ENCODE assay signal across 8 cellular contexts in the genomic region with DNA sequence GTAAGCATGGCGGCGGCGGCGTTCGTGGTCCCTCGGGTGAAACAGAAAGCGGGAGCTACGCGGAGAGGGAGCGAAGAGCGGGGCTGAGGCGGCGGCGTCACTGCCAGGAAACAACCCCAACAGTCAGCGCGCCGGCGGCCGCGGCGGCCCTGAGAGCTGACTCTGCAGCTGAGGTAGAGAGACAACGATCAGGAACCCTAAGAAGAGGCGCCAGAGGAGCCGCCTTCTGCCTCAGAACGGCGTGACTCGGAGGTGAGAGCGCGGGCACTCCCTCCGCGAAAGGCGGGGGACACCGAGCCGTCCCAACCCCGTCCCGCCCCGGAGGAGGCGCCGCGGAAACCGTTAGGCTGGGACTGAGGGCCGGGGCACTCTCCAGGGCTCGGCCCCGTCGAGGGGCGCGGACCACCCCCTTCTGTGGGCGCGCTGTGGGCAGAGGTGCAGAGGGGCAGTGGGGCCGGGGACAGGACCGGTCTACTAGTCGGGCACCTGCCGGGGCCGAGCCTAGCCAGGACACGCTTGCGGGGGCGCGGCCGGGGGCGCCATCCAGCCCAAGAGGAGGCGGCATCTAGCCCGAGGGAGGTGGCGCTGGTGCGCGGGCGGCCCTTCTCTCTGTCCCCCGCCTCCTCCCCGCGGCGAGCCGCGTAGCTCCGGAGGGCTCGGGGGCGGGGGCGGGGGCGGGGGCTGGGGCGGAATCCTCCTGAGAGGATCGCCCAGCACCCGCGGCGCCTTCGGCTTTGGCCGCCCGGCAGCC. TPM values are rescaled to one million over a fixed set of nuclear protein-coding genes. Genes with fewer than 3 reads are reported as not detected.
DNase-seq lines count a peak whose midpoint lies in the region; ATAC-seq and TF ChIP-seq lines count a peak whose summit lies in the region.

No MANE protein-coding gene starts in this region.

- peak overlapping the region; percentile 97 for H3K27ac Mint-ChIP-seq in neural crest cell (ENCODE audit: unreplicated experiment)
- H3K27ac Mint-ChIP-seq in stimulated activated naive CD8-positive, alpha-beta T cell treated with anti-CD3 and anti-CD28 coated beads, Interleukin-15, amount 100 ng/mL, for 72 hours = peak overlapping the region; percentile 97 to 99

- peaks cover 12% of the 10 kb centered on the region for H3K9me3 Mint-ChIP-seq in neural crest cell
- H3K9me3 Mint-ChIP-seq in stimulated activated naive CD8-positive, alpha-beta T cell treated with anti-CD3 and anti-CD28 coated beads, Interleukin-15, amount 100 ng/mL, for 72 hours = peaks cover 26 to 31% of the 10 kb centered on the region in 2 donors

- DNase-seq in EL (peak; percentile 88), GM23248 (peak; percentile 92), Karpas-422 (peak; percentile 82), RWPE2 (ENCODE audit: low spot score) (peak; percentile 75), fibroblast of the aortic adventitia (ENCODE audit: low read depth) (peak; percentile 75), neural crest cell (ENCODE audit: low read depth, low spot score) (peak; percentile 68)
- peak; percentile 75 for DNase-seq in activated effector memory CD4-positive, alpha-beta T cell treated with Interleukin-2 at 50 U/mL for 16 hours
- peak; percentile 89 to 91 for DNase-seq in stimulated activated naive CD8-positive, alpha-beta T cell treated with anti-CD3 and anti-CD28 coated beads, Interleukin-15, amount 100 ng/mL, for 72 hours

- H3K27me3 Mint-ChIP-seq in neural crest cell (ENCODE audit: low read depth) = peaks cover 8% of the 10 kb centered on the region
- no peaks in the 10 kb centered on the region for H3K27me3 Mint-ChIP-seq in stimulated activated naive CD8-positive, alpha-beta T cell treated with anti-CD3 and anti-CD28 coated beads, Interleukin-15, amount 100 ng/mL, for 72 hours

- H3K27ac ChIP-seq in GM23248 (peak overlapping the region; percentile 91), Karpas-422 (ENCODE audit: low read length) (no peak overlapping the region), RWPE2 (ENCODE audit: poor library complexity, severe bottlenecking) (peak overlapping the region; percentile 82)

- H3K9ac ChIP-seq in GM23248 = peak overlapping the region; percentile 90
- H3K9ac ChIP-seq in Karpas-422 (ENCODE audit: low read length) = peak overlapping the region; percentile 70

- peak; percentile 81 for ATAC-seq in RWPE2 (ENCODE audit: low read depth)
- ATAC-seq in stimulated activated naive CD8-positive, alpha-beta T cell treated with anti-CD3 and anti-CD28 coated beads, Interleukin-15, amount 100 ng/mL, for 72 hours = peak; percentile 82

- TF ChIP-seq CTCF in RWPE2 (IDR thresholded peaks at IDR 0.05; ENCODE audit: poor library complexity, severe bottlenecking) = peak; percentile 5
- TF ChIP-seq CTCF in fibroblast of the aortic adventitia (IDR thresholded peaks at IDR 0.05; ENCODE audit: insufficient read depth, low read length) = no peak
- TF ChIP-seq CTCF in neural crest cell (conservative IDR thresholded peaks at IDR 0.05) = no peak

- H3F3A ChIP-seq in GM23248 (ENCODE audit: insufficient read depth) = peaks cover 33% of the 10 kb centered on the region

- H3K27me3 ChIP-seq in GM23248 (replicated peaks; ENCODE audit: insufficient read depth) (no peaks in the 10 kb centered on the region), Karpas-422 (ENCODE audit: low read length) (peaks cover 7% of the 10 kb centered on the region; the same call in 1 of the 2 replicates), RWPE2 (ENCODE audit: insufficient read depth, poor library complexity, severe bottlenecking) (no peaks in the 10 kb centered on the region)

- H3K36me3 ChIP-seq in GM23248 (ENCODE audit: low read depth) = no peaks in the 10 kb centered on the region
- H3K36me3 ChIP-seq in Karpas-422 (ENCODE audit: insufficient read depth, low read length) = no peaks in the 10 kb centered on the region
- H3K36me3 ChIP-seq in RWPE2 (ENCODE audit: low read depth) = no peaks in the 10 kb centered on the region; the same call in 1 of the 2 replicates

- peak overlapping the region; percentile 97 for H3K4me3 Mint-ChIP-seq in neural crest cell
- peak overlapping the region; percentile 91 to 95 for H3K4me3 Mint-ChIP-seq in stimulated activated naive CD8-positive, alpha-beta T cell treated with anti-CD3 and anti-CD28 coated beads, Interleukin-15, amount 100 ng/mL, for 72 hours

- in situ Hi-C loops in GM23248 (cut with MboI) = no loop called here

- 1 to 3% methylated on average over 51 of the region's 85 CpGs for WGBS in GM23248 (ENCODE audit: low coverage in 1 of 2, low lambda C conversion rate in 2 of 2, missing lambda C conversion rate in 2 of 2), 2 experiments

- H3K4me1 ChIP-seq in GM23248 (ENCODE audit: insufficient read depth) (peaks cover 29% of the 10 kb centered on the region), Karpas-422 (ENCODE audit: low read length) (peaks cover 43% of the 10 kb centered on the region), RWPE2 (ENCODE audit: insufficient read depth, poor library complexity, severe bottlenecking) (peaks cover 17% of the 10 kb centered on the region)

- peaks cover 18% of the 10 kb centered on the region for H3K36me3 Mint-ChIP-seq in neural crest cell (ENCODE audit: low read depth)

- peaks cover 32% of the 10 kb centered on the region for H3K4me1 Mint-ChIP-seq in neural crest cell
- H3K4me1 Mint-ChIP-seq in stimulated activated naive CD8-positive, alpha-beta T cell treated with anti-CD3 and anti-CD28 coated beads, Interleukin-15, amount 100 ng/mL, for 72 hours = peaks cover 31% of the 10 kb centered on the region

- H3K9me3 ChIP-seq in GM23248 (ENCODE audit: low read depth) = peaks cover 4% of the 10 kb centered on the region
- H3K9me3 ChIP-seq in Karpas-422 (ENCODE audit: low read length) = peaks cover 5% of the 10 kb centered on the region; the same call in 1 of the 2 replicates
- H3K9me3 ChIP-seq in RWPE2 (ENCODE audit: severe bottlenecking) = no peaks in the 10 kb centered on the region

- H4K20me1 ChIP-seq in GM23248 (ENCODE audit: insufficient read depth) (no peaks in the 10 kb centered on the region), Karpas-422 (ENCODE audit: insufficient read depth, low read depth, low read length) (peaks cover 16% of the 10 kb centered on the region)

- H3K9me2 ChIP-seq in GM23248 (ENCODE audit: insufficient read depth) (no peaks in the 10 kb centered on the region), Karpas-422 (replicated peaks; ENCODE audit: insufficient read depth, low read length) (no peaks in the 10 kb centered on the region)

- H3K79me2 ChIP-seq in GM23248 (ENCODE audit: insufficient read depth) (peaks cover 55% of the 10 kb centered on the region), Karpas-422 (ENCODE audit: low read length) (no peaks in the 10 kb centered on the region)

- H3K4me2 ChIP-seq in GM23248 (ENCODE audit: unreplicated experiment) = peak overlapping the region; percentile 97
- peak overlapping the region; percentile 79 for H3K4me2 ChIP-seq in Karpas-422 (ENCODE audit: low read depth, low read length, poor library complexity, severe bottlenecking)

- H3K4me3 ChIP-seq in GM23248 (peak overlapping the region; percentile 91), Karpas-422 (ENCODE audit: low read length) (peak overlapping the region; percentile 83), RWPE2 (ENCODE audit: severe bottlenecking) (peak overlapping the region; percentile 69), fibroblast of the aortic adventitia (ENCODE audit: low read depth, low read length) (peak overlapping the region; percentile 82)

- H2AFZ ChIP-seq in GM23248 (peak overlapping the region; percentile 98), Karpas-422 (ENCODE audit: low read length) (peak overlapping the region; percentile 83)

RNA-seq across cellular contexts. Expression of gene FNDC3A, which starts 0.4 kb away (rescaled TPM):
- 41.4 and 50.4 TPM in 2 replicates for total RNA-seq in GM23248 (2014; rRNA removed; shearing (Covaris generic))
- polyA plus RNA-seq in GM23248 (2016; fragmentation: Nextera tagmentation; extraction: Ambion mirVana) = 19.5 and 20.0 TPM in 2 replicates
- 13.9 and 36.0 TPM in 2 replicates for total RNA-seq in Karpas-422 (2014; rRNA removed; shearing (Covaris generic); ENCODE audit: low replicate concordance)
- total RNA-seq in fibroblast of the aortic adventitia (ENCODE audit: low replicate concordance) (29.1 and 71.6 TPM in 2 replicates), neural crest cell (57.1 and 59.2 TPM in 2 replicates)
